ENCODE assay signal across 14 cellular contexts in genomic region chr3:169886671-169887070, GRCh38. TPM values are rescaled to one million over a fixed set of nuclear protein-coding genes. Genes with fewer than 3 reads are reported as not detected.
DNase-seq lines count a peak whose midpoint lies in the region; ATAC-seq and TF ChIP-seq lines count a peak whose summit lies in the region.
"Had no signal": no experiment of that assay in that cellular context is flagged by ENCODE, and none has a peak within 500 bp of the region (broad histone marks: within the 10 kb centered on the region; RNA-seq: fewer than 3 reads in every experiment).

No MANE protein-coding gene starts in this region.

- intact Hi-C loops in ovary (cut with DNase I), result no loop called here

- H3K9me3 Mint-ChIP-seq in endothelial cell (ENCODE audit: unreplicated experiment), result no peaks in the 10 kb centered on the region
- H3K9me3 Mint-ChIP-seq: immature natural killer cell had no signal

- no peak overlapping the region for H3K4me3 Mint-ChIP-seq in endothelial cell (ENCODE audit: unreplicated experiment)
- H3K4me3 Mint-ChIP-seq: immature natural killer cell had no signal

- H3K4me1 ChIP-seq in gastroesophageal sphincter, result peaks cover 0 to 14% (median 0%) of the 10 kb centered on the region in 3 donors
- peaks cover 2% of the 10 kb centered on the region for H3K4me1 ChIP-seq in ovary (ENCODE audit: insufficient read depth)

- H3K36me3 ChIP-seq in gastroesophageal sphincter, result no peaks in the 10 kb centered on the region
- H3K36me3 ChIP-seq in ovary, result no peaks in the 10 kb centered on the region
- H3K36me3 ChIP-seq: cardiac muscle cell had no signal

- DNase-seq in AG10803 (ENCODE audit: low read depth) (peak; percentile 80), RPMI7951 (ENCODE audit: low read depth) (peak; percentile 31), ovary (peak; percentile 19 to 58 (median 34)), OCI-M1 (lab: John Stamatoyannopoulos, UW) (no peak), KG1 (lab: John Stamatoyannopoulos, UW) (no peak), endothelial cell (ENCODE audit: low spot score) (no peak), MV-4-11 (lab: John Stamatoyannopoulos, UW) (no peak)
- DNase-seq: immature natural killer cell; NCI-H2081 treated with DMSO at 0.1 percent for 48 hours; stimulated activated naive CD4-positive, alpha-beta T cell treated with Interleukin-2 at 50 U/mL for 16 hours had no signal

- H3K27ac ChIP-seq in gastroesophageal sphincter (peak overlapping the region in 1 of 4 donors; percentile 29), ovary (no peak overlapping the region)
- H3K27ac ChIP-seq: C4-2B, cardiac muscle cell had no signal

- peak; percentile 85 for ATAC-seq in gastroesophageal sphincter

- no peaks in the 10 kb centered on the region for H3K4me1 Mint-ChIP-seq in endothelial cell (ENCODE audit: unreplicated experiment)
- H3K4me1 Mint-ChIP-seq: immature natural killer cell had no signal

- TF ChIP-seq EP300 in gastroesophageal sphincter (IDR thresholded peaks at IDR 0.05) (no peak), ovary (IDR thresholded peaks at IDR 0.05) (no peak)

- H3K27me3 Mint-ChIP-seq in endothelial cell (ENCODE audit: unreplicated experiment), result no peaks in the 10 kb centered on the region

- H3K27ac Mint-ChIP-seq in endothelial cell (ENCODE audit: unreplicated experiment), result no peak overlapping the region
- H3K27ac Mint-ChIP-seq: immature natural killer cell had no signal

- H3K36me3 Mint-ChIP-seq in endothelial cell (ENCODE audit: low read depth, unreplicated experiment), result no peaks in the 10 kb centered on the region
- H3K36me3 Mint-ChIP-seq: immature natural killer cell had no signal

- H3K4me3 ChIP-seq in AG10803 (ENCODE audit: low read length) (no peak overlapping the region), gastroesophageal sphincter (no peak overlapping the region), ovary (no peak overlapping the region)
- H3K4me3 ChIP-seq: cardiac muscle cell, smooth muscle cell had no signal

- TF ChIP-seq POLR2A in gastroesophageal sphincter (IDR thresholded peaks at IDR 0.05) (no peak), ovary (IDR thresholded peaks at IDR 0.05) (no peak)

- 17 to 24% methylated on average over 3 to 5 of the region's 5 CpGs for WGBS in gastroesophageal sphincter (ENCODE audit: low coverage in 1 of 2), 2 donors
- 26 to 29% (median 28%) methylated on average over 5 of the region's 5 CpGs for WGBS in ovary, 3 donors

- H3K9me3 ChIP-seq in gastroesophageal sphincter (no peaks in the 10 kb centered on the region), ovary (no peaks in the 10 kb centered on the region)

- H3K27me3 ChIP-seq in gastroesophageal sphincter (no peaks in the 10 kb centered on the region), ovary (no peaks in the 10 kb centered on the region)
- H3K27me3 ChIP-seq: cardiac muscle cell had no signal

- TF ChIP-seq CTCF in AG10803 (conservative IDR thresholded peaks at IDR 0.05; ENCODE audit: low read length) (no peak), gastroesophageal sphincter (IDR thresholded peaks at IDR 0.05) (no peak), ovary (IDR thresholded peaks at IDR 0.05) (no peak), endothelial cell (IDR thresholded peaks at IDR 0.05; ENCODE audit: unreplicated experiment) (no peak)

RNA-seq across cellular contexts. Expression of gene LRRC31, which starts 16.9 kb away (rescaled TPM):
- total RNA-seq in RPMI7951 (2014; rRNA removed; shearing (Covaris generic)), result not detected in 2 replicates
- total RNA-seq in gastroesophageal sphincter (under 1 TPM in 1 of 4 donors, not detected in 3; 0.35 TPM), ovary (not detected), endothelial cell (ENCODE audit: unreplicated experiment) (0.23 TPM)
- polyA plus RNA-seq in ovary, result not detected
- total RNA-seq: cardiac muscle cell, smooth muscle cell had no signal
- polyA plus RNA-seq: cardiac muscle cell, immature natural killer cell, smooth muscle cell had no signal

RNA-seq across cellular contexts. Expression of gene SAMD7, which starts 24.7 kb away (rescaled TPM):
- not detected in 2 replicates for total RNA-seq in RPMI7951 (2014; rRNA removed; shearing (Covaris generic))
- total RNA-seq in gastroesophageal sphincter, result not detected
- total RNA-seq in ovary, result not detected
- polyA plus RNA-seq in ovary, result not detected
- total RNA-seq in endothelial cell (ENCODE audit: unreplicated experiment), result not detected
- total RNA-seq: cardiac muscle cell, smooth muscle cell had no signal
- polyA plus RNA-seq: cardiac muscle cell, immature natural killer cell, smooth muscle cell had no signal

Comparison
In these comparisons a context has a peak if more than half of its experiments do, and no peak if none do; other contexts are left out.
1. DNase-seq: peak in AG10803 (single experiment), RPMI7951 (single experiment) and ovary (5 of 5); none in OCI-M1 (single experiment), KG1 (single experiment), endothelial cell (single experiment) and MV-4-11 (single experiment).